ENCODE assay signal across 8 cellular contexts in the genomic region with DNA sequence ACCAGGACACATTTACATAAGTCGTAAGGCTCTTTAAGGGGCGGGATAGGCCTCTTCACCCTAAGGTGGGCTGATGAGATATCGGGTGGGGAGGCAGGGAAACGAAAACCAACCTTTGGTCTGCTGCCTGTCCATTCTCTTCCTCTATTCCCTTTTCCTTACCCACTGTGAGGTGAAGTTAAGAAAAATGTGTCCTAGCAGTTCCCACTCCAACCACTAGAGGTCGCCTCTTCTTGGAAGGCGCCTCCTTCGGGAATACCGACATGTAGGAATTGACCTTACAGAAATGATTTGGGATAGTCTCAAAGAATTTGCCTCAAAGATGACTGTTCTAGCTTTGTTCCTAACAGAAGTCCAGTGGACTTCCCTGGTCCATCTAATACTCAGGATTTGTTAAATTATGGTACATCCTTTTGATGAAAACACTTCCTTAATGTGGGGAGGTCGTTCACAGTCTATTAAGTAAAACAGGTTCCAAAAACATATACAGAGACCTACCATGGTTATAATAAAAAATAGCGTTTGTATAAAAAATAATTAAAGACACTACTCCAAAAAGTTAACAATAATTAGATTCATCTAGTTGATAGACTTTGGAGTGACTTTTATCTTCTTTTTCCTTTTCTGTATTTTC. TPM values are rescaled to one million over a fixed set of nuclear protein-coding genes. Genes with fewer than 3 reads are reported as not detected.
DNase-seq lines count a peak whose midpoint lies in the region; ATAC-seq and TF ChIP-seq lines count a peak whose summit lies in the region.

No MANE protein-coding gene starts in this region.

- peak; percentile 99 for TF ChIP-seq CTCF in AG04450 (IDR thresholded peaks at IDR 0.05; ENCODE audit: low read depth, low read length)

- CTCF ChIA-PET in AG04450 (lab: Charles Lee) = interaction anchor here (0.6 to 4.5 kb wide), 26 partner anchors 11 to 518 kb away, joined by 3 to 58 read pairs (median 4); a partner anchor contains a TSS

- no CpG with 5 or more reads among the region's 10 CpGs for WGBS in iPS DF 6.9 (ENCODE audit: insufficient coverage, insufficient read length)

- H3K27me3 ChIP-seq in AG04450 (ENCODE audit: control insufficient read depth, insufficient read depth, low read length) = no peaks in the 10 kb centered on the region
- no peaks in the 10 kb centered on the region for H3K27me3 ChIP-seq in iPS DF 6.9 (ENCODE audit: control insufficient read depth, insufficient read depth, low read length)

- H3K4me3 ChIP-seq in AG04450 (ENCODE audit: low read depth, low read length) = no peak overlapping the region
- no peak overlapping the region for H3K4me3 ChIP-seq in iPS DF 6.9 (ENCODE audit: low read length)

- in situ Hi-C loops in G401 (cut with HindIII; ENCODE audit: low sequenced_read_pairs) = no loop called here

- H3K36me3 ChIP-seq in iPS DF 6.9 (ENCODE audit: control insufficient read depth, insufficient read depth, low read length) = no peaks in the 10 kb centered on the region

- no peak for ATAC-seq in HG02870 (IDR thresholded peaks at IDR 0.05; ENCODE audit: unreplicated experiment)
- no peak for ATAC-seq in HG03097 (IDR thresholded peaks at IDR 0.05; ENCODE audit: low FRiP score, unreplicated experiment)

- POLR2A ChIA-PET in AG04450 (lab: Yijun Ruan, JAX) = no interaction called here

- H3K27ac ChIP-seq in AG04450 (ENCODE audit: low read depth, low read length) (no peak overlapping the region), iPS DF 6.9 (ENCODE audit: low read length) (no peak overlapping the region)

- peaks cover 6% of the 10 kb centered on the region; the same call in 1 of the 2 replicates for H3K4me1 ChIP-seq in iPS DF 6.9 (ENCODE audit: control insufficient read depth, insufficient read depth, low read length)

- DNase-seq in AG04450 (ENCODE audit: low read depth, low spot score) = peak; percentile 29
- peak; percentile 78 for DNase-seq in G401 (ENCODE audit: low spot score)
- DNase-seq in NCI-H1930 (lab: John Stamatoyannopoulos, UW) = peak; percentile 39 to 47
- DNase-seq in amniotic stem cell (lab: John Stamatoyannopoulos, UW) = peak; percentile 28
- DNase-seq in iPS DF 6.9 (ENCODE audit: low read depth, low spot score) = peak; percentile 67
- DNase-seq in superior temporal gyrus (ENCODE audit: extremely low spot score) = peak; percentile 86

- no peaks in the 10 kb centered on the region for H3K9me3 ChIP-seq in AG04450 (ENCODE audit: control insufficient read depth, insufficient read depth, low read length)
- no peaks in the 10 kb centered on the region for H3K9me3 ChIP-seq in iPS DF 6.9 (ENCODE audit: control insufficient read depth, insufficient read depth, low read length)

RNA-seq across cellular contexts. Expression of a gene that starts 14.1 kb away (rescaled TPM):
- polyA plus RNA-seq in AG04450 (2011; rRNA removed) = 7.0 and 7.8 TPM in 2 replicates
- polyA minus RNA-seq in AG04450 (2011; rRNA and poly(A)+ RNA removed) = 13.7 and 14.7 TPM in 2 replicates
- 13.1 and 13.6 TPM in 2 replicates for total RNA-seq in G401 (2014; rRNA removed; shearing (Covaris generic))

RNA-seq across cellular contexts. Expression of a gene that starts 58.4 kb away (rescaled TPM):
- polyA plus RNA-seq in AG04450 (2011; rRNA removed) = 129 TPM in 2 replicates
- 59.6 and 66.6 TPM in 2 replicates for polyA minus RNA-seq in AG04450 (2011; rRNA and poly(A)+ RNA removed)
- total RNA-seq in G401 (2014; rRNA removed; shearing (Covaris generic)) = 244 and 260 TPM in 2 replicates

Comparison
In these comparisons a context has a peak if more than half of its experiments do, and no peak if none do; other contexts are left out.
1. DNase-seq: peak in every context shown above with its lines; median percentile 86 in superior temporal gyrus; 78 in G401; 67 in iPS DF 6.9; 43 in NCI-H1930; 29 in AG04450; 28 in amniotic stem cell.